Comparison of ENCODE assay signal across 8 cellular contexts in genomic region chr22:31753005-31753633, GRCh38. TPM values are rescaled to one million over a fixed set of nuclear protein-coding genes. Genes with fewer than 3 reads are reported as not detected.
DNase-seq lines count a peak whose midpoint lies in the region; ATAC-seq and TF ChIP-seq lines count a peak whose summit lies in the region.

No MANE protein-coding gene starts in this region.

- DNase-seq in NCI-H1417 (lab: John Stamatoyannopoulos, UW) (peak in 2 of 3 experiments; percentile 65 to 78), NCI-H1417 treated with DMSO at 0.1 percent for 48 hours (lab: John Stamatoyannopoulos, UW) (no peak), NT2/D1 (ENCODE audit: low read depth, low spot score) (no peak), astrocyte of the hippocampus (ENCODE audit: low read depth, low spot score) (peak; percentile 49), smooth muscle cell (lab: John Stamatoyannopoulos, UW; ENCODE audit: unreplicated experiment) (peak; percentile 19)
- no peak for DNase-seq in effector CD4-positive, alpha-beta T cell

- H3K27me3 ChIP-seq in NT2/D1 (ENCODE audit: insufficient read depth, insufficient read length) (no peaks in the 10 kb centered on the region), iPS-20b (ENCODE audit: insufficient read depth, low read length) (no peaks in the 10 kb centered on the region), smooth muscle cell (ENCODE audit: low read depth) (no peaks in the 10 kb centered on the region)

- ATAC-seq in HG02973 (IDR thresholded peaks at IDR 0.05; ENCODE audit: unreplicated experiment): peak; percentile 13

- H2AFZ ChIP-seq in smooth muscle cell (ENCODE audit: low read depth): peak overlapping the region; percentile 81

- H3K27ac ChIP-seq in iPS-20b (ENCODE audit: low read length): peak overlapping the region; percentile 83
- peak overlapping the region; percentile 89 for H3K27ac ChIP-seq in smooth muscle cell (ENCODE audit: low read depth)

- 6% methylated on average over 20 of the region's 20 CpGs for WGBS in smooth muscle cell (ENCODE audit: low lambda C conversion rate)

- H3K4me3 ChIP-seq in NT2/D1 (ENCODE audit: insufficient read length, low read depth) (peak overlapping the region; percentile 35), iPS-20b (ENCODE audit: low read length) (peak overlapping the region; percentile 77), smooth muscle cell (peak overlapping the region; percentile 60)

- H3K4me1 ChIP-seq in NT2/D1 (ENCODE audit: insufficient read depth, insufficient read length) (no peaks in the 10 kb centered on the region), iPS-20b (ENCODE audit: insufficient read depth, low read length) (peaks cover 15% of the 10 kb centered on the region; the same call in 1 of the 2 replicates), smooth muscle cell (ENCODE audit: low read depth) (peaks cover 32% of the 10 kb centered on the region)

- H3K9me3 ChIP-seq in NT2/D1 (ENCODE audit: insufficient read depth, low read length) (no peaks in the 10 kb centered on the region), iPS-20b (ENCODE audit: insufficient read depth, low read depth, low read length) (no peaks in the 10 kb centered on the region), smooth muscle cell (replicated peaks; ENCODE audit: low read depth) (no peaks in the 10 kb centered on the region)

- H3K9ac ChIP-seq in NT2/D1 (ENCODE audit: insufficient read length, low read depth) (peak overlapping the region; percentile 67), iPS-20b (ENCODE audit: low read depth, low read length) (peak overlapping the region; percentile 91), smooth muscle cell (ENCODE audit: low read depth) (peak overlapping the region; percentile 84)

- no peak for TF ChIP-seq CTCF in smooth muscle cell (IDR thresholded peaks at IDR 0.05; ENCODE audit: borderline replicate concordance, insufficient read depth, poor library complexity, severe bottlenecking)

- peak overlapping the region; percentile 91 for H3K4me2 ChIP-seq in smooth muscle cell

- peaks cover 5% of the 10 kb centered on the region for H3F3A ChIP-seq in smooth muscle cell (ENCODE audit: low read depth)

- H3K79me2 ChIP-seq in smooth muscle cell (ENCODE audit: low read depth): peaks cover 15% of the 10 kb centered on the region

- H3K36me3 ChIP-seq in NT2/D1 (ENCODE audit: insufficient read depth, insufficient read length, low read length) (peaks cover 7% of the 10 kb centered on the region), iPS-20b (ENCODE audit: insufficient read depth, low read depth, low read length) (peaks cover 2% of the 10 kb centered on the region), smooth muscle cell (ENCODE audit: low read depth) (no peaks in the 10 kb centered on the region)

- no peaks in the 10 kb centered on the region for H4K20me1 ChIP-seq in smooth muscle cell (ENCODE audit: low read depth)

RNA-seq across cellular contexts. Expression of gene DEPDC5, which starts 0.7 kb away (rescaled TPM):
- 11.6 and 22.3 TPM in 2 replicates for total RNA-seq in smooth muscle cell
- polyA plus RNA-seq in smooth muscle cell: 8.5 and 10.2 TPM in 2 replicates

RNA-seq across cellular contexts. Expression of gene PRR14L, which starts 3.2 kb away (rescaled TPM):
- 20.6 and 22.4 TPM in 2 replicates for total RNA-seq in smooth muscle cell
- polyA plus RNA-seq in smooth muscle cell: 9.2 and 12.8 TPM in 2 replicates

Comparison
In these comparisons a context has a peak if more than half of its experiments do, and no peak if none do; other contexts are left out.
1. DNase-seq: peak in NCI-H1417 (2 of 3), astrocyte of the hippocampus (single experiment) and smooth muscle cell (single experiment); none in NCI-H1417 treated with DMSO at 0.1 percent for 48 hours (single experiment), NT2/D1 (single experiment) and effector CD4-positive, alpha-beta T cell (single experiment).
2. Peak in every context shown above with its lines, with median percentiles within 50 percentile points of each other: H3K4me3 ChIP-seq and H3K9ac ChIP-seq.